27 cellular contexts compared by ENCODE assay signal in the genomic region with DNA sequence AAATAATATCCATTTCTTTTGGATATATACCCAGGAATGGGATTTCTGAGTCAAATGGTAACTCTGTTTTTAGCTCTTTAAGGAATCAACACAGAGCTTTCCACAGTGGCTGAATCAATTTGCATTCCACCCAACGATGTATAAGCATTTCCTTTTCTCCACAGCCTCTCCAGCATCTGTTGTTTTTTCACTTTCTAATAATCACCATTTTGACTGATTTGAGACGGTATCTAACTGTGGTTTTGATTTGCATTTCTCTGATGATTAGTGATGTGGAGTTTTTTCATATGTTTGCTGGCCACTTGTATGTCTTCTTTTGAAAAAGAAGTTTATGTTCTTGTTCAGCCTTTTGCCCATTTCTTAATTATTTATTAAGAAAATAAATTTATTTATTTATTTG.
DNase-seq lines count a peak whose midpoint lies in the region; ATAC-seq and TF ChIP-seq lines count a peak whose summit lies in the region.
"Had no signal": no experiment of that assay in that cellular context is flagged by ENCODE, and none has a peak within 500 bp of the region (broad histone marks: within the 10 kb centered on the region; RNA-seq: fewer than 3 reads in every experiment).

No MANE protein-coding gene starts in this region.

- no peak overlapping the region for H3K27ac ChIP-seq in vagina
- H3K27ac ChIP-seq: SJSA1 had no signal

- no peak for TF ChIP-seq POLR2A in vagina (IDR thresholded peaks at IDR 0.05)

- peak; percentile 79 for ATAC-seq in GM18498 (IDR thresholded peaks at IDR 0.05; ENCODE audit: unreplicated experiment)
- peak; percentile 68 for ATAC-seq in GM19035 (IDR thresholded peaks at IDR 0.05; ENCODE audit: unreplicated experiment)
- peak; percentile 66 for ATAC-seq in GM21619 (IDR thresholded peaks at IDR 0.05; ENCODE audit: unreplicated experiment)
- ATAC-seq in HG03342 (IDR thresholded peaks at IDR 0.05; ENCODE audit: unreplicated experiment), result peak; percentile 53
- no peak for ATAC-seq in HG03442 (IDR thresholded peaks at IDR 0.05; ENCODE audit: unreplicated experiment)
- ATAC-seq: CD8-positive, alpha-beta T cell; GM23338; Panc1 had no signal

- DNase-seq in COLO829 (ENCODE audit: low spot score) (no peak), vagina (ENCODE audit: extremely low spot score in 2 of 2) (no peak), G401 (ENCODE audit: low spot score) (no peak)
- DNase-seq: 8988T; AML-193; C1 segment of cervical spinal cord; Calu3; CD8-positive, alpha-beta T cell; DMS153; KG1; NCI-H1092; NCI-H1436 treated with DMSO at 0.1 percent for 48 hours; NCI-H1930; NCI-H2227 treated with DMSO at 0.1 percent for 48 hours; NCI-H524; NCI-H774; NK-92 treated with Interleukin-12 subunit alpha and Interleukin-12 subunit beta, amount 100 ng/mL, for 24 hours; T-helper 9 cell had no signal

- intact Hi-C loops in vagina (cut with DNase I), result no loop called here

- H3K9me3 ChIP-seq in vagina, result no peaks in the 10 kb centered on the region
- H3K9me3 ChIP-seq: HAP-1, SJSA1 had no signal

- H3K27me3 ChIP-seq in vagina, result no peaks in the 10 kb centered on the region
- H3K27me3 ChIP-seq: SJSA1 had no signal

- H3K4me3 ChIP-seq in vagina, result no peak overlapping the region
- H3K4me3 ChIP-seq: GM23338, HAP-1, SJSA1 had no signal

- no peaks in the 10 kb centered on the region for H3K36me3 ChIP-seq in vagina
- H3K36me3 ChIP-seq: HAP-1, SJSA1 had no signal

- in situ Hi-C loops in G401 (cut with HindIII; ENCODE audit: low sequenced_read_pairs), result no loop called here

- no peaks in the 10 kb centered on the region for H3K4me1 ChIP-seq in vagina
- H3K4me1 ChIP-seq: HAP-1, SJSA1 had no signal

- no peak for TF ChIP-seq CTCF in vagina (IDR thresholded peaks at IDR 0.05)
